23 cellular contexts compared by ENCODE assay signal in the genomic region with DNA sequence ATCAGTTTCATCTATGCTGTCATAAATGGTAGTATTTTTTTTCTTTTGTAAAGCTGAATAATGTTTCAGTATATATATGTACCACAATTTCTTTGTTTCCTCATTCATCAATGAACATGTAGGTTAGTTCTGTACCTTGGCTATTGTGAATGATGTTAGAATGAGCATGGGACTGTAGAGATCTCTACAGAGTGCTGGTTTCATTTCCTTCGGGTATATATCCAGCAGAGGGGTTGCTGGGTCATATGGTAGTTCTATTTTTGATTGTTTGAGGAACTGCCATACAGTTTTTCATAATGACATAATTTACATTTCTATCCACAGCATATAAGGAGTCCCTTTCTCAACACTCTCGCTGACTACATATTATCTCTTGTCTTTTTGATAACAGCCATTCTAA.
"Had no signal": no experiment of that assay in that cellular context is flagged by ENCODE, and none has a peak within 500 bp of the region (broad histone marks: within the 10 kb centered on the region; RNA-seq: fewer than 3 reads in every experiment).

No MANE protein-coding gene starts in this region.

- H3K9me3 Mint-ChIP-seq: activated naive CD4-positive, alpha-beta T cell treated with anti-CD3 and anti-CD28 coated beads, Interleukin-2, amount 50 U/mL, for 24 hours; nephron progenitor cell had no signal

- DNase-seq: activated CD4-positive, alpha-beta T cell treated with anti-CD3 and anti-CD28 coated beads, Interleukin-2, amount 50 U/mL, for 1 hour; activated CD4-positive, CD25-positive, alpha-beta regulatory T cell treated with anti-CD3 and anti-CD28 coated beads, Interleukin-2, amount 50 U/mL, for 72 hours; activated CD8-positive, alpha-beta memory T cell treated with anti-CD3 and anti-CD28 coated beads for 24 hours; activated CD8-positive, alpha-beta memory T cell treated with anti-CD3 and anti-CD28 coated beads, Interleukin-2, amount 50 U/mL, for 48 hours; activated effector memory CD4-positive, alpha-beta T cell treated with Interleukin-2 at 50 U/mL for 16 hours; activated T-cell treated with anti-CD3 and anti-CD28 coated beads, Interleukin-2, amount 50 U/mL, for 48 hours; erythroblast; mammary epithelial cell; midbrain; nephron progenitor cell; nucleus accumbens; stimulated activated CD4-positive, alpha-beta T cell treated with anti-CD3 and anti-CD28 coated beads, Interleukin-4, amount 100 ng/mL, for 1 hour; stomach; trophoblast cell had no signal

- H3K27ac ChIP-seq: ascending aorta, coronary artery, stomach, VCaP had no signal

- H3K9me3 ChIP-seq: ascending aorta, stomach had no signal

- H3K4me1 ChIP-seq: ascending aorta, stomach had no signal

- H3K27me3 ChIP-seq: ascending aorta, stomach had no signal

- H3K4me3 Mint-ChIP-seq: activated naive CD4-positive, alpha-beta T cell treated with anti-CD3 and anti-CD28 coated beads, Interleukin-2, amount 50 U/mL, for 24 hours; central memory CD8-positive, alpha-beta T cell; nephron progenitor cell had no signal

- H3K27me3 Mint-ChIP-seq: activated naive CD4-positive, alpha-beta T cell treated with anti-CD3 and anti-CD28 coated beads, Interleukin-2, amount 50 U/mL, for 24 hours; central memory CD8-positive, alpha-beta T cell had no signal

- H3K4me3 ChIP-seq: ascending aorta, coronary artery, smooth muscle cell, stomach had no signal

- H3K27ac Mint-ChIP-seq: activated naive CD4-positive, alpha-beta T cell treated with anti-CD3 and anti-CD28 coated beads, Interleukin-2, amount 50 U/mL, for 24 hours; nephron progenitor cell had no signal

- H3K36me3 ChIP-seq: ascending aorta, stomach had no signal

- FAIRE-seq: keratinocyte had no signal

- ATAC-seq: left lobe of liver, sciatic nerve had no signal

- H3K36me3 Mint-ChIP-seq: activated naive CD4-positive, alpha-beta T cell treated with anti-CD3 and anti-CD28 coated beads, Interleukin-2, amount 50 U/mL, for 24 hours had no signal

- H3K4me2 ChIP-seq: smooth muscle cell had no signal

- H3K4me1 Mint-ChIP-seq: activated naive CD4-positive, alpha-beta T cell treated with anti-CD3 and anti-CD28 coated beads, Interleukin-2, amount 50 U/mL, for 24 hours; central memory CD8-positive, alpha-beta T cell had no signal
